In genomic region chr19:37907735-37908066, GRCh38 we compare ENCODE assay signal across 8 cellular contexts. TPM values are rescaled to one million over a fixed set of nuclear protein-coding genes. Genes with fewer than 3 reads are reported as not detected.
A peak's percentile ranks its signal among the peaks of the same experiment; 100 is the strongest.
DNase-seq lines count a peak whose midpoint lies in the region; ATAC-seq and TF ChIP-seq lines count a peak whose summit lies in the region.
"Had no signal": no experiment of that assay in that cellular context is flagged by ENCODE, and none has a peak within 500 bp of the region (broad histone marks: within the 10 kb centered on the region; RNA-seq: fewer than 3 reads in every experiment).

No MANE protein-coding gene starts in this region.

- H3K27ac Mint-ChIP-seq in HFFc6 = peak overlapping the region; percentile 89

- intact Hi-C loops in right cardiac atrium (cut with DNase I) (loop anchor here in 3 of 4 donors (10.0 kb wide), 4 partner anchors 227 to 427 kb away; partner anchors contain the start of genes CATSPERG (in 2 of the 3) and PPP1R14A (in 1 of the 3)), spleen (cut with DNase I; ENCODE audit: low total_unique reads) (loop anchor here (10.0 kb wide), 1 partner anchor 317 kb away; the partner anchor contains the start of gene DPF1)

- peak overlapping the region; percentile 88 for H3K4me3 ChIP-seq in SU-DHL-6 (ENCODE audit: insufficient read depth, low read length, poor library complexity, severe bottlenecking)
- H3K4me3 ChIP-seq in right cardiac atrium (ENCODE audit: low read length) = peak overlapping the region; percentile 88
- peak overlapping the region; percentile 69 to 100 (median 96) for H3K4me3 ChIP-seq in spleen

- H3F3A ChIP-seq in SU-DHL-6 (ENCODE audit: insufficient read depth) = peaks cover 69% of the 10 kb centered on the region

- H3K4me1 ChIP-seq in right cardiac atrium (ENCODE audit: control insufficient read depth, insufficient read depth, low read length) (peaks cover 6% of the 10 kb centered on the region), spleen (peaks cover 16 to 64% (median 39%) of the 10 kb centered on the region in 6 donors), foreskin keratinocyte (peaks cover 7% of the 10 kb centered on the region)

- H3K9me2 ChIP-seq in SU-DHL-6 (replicated peaks; ENCODE audit: insufficient read depth, low read length) = no peaks in the 10 kb centered on the region

- no peaks in the 10 kb centered on the region for H3K9me3 ChIP-seq in SU-DHL-6 (ENCODE audit: insufficient read depth, low read length)
- no peaks in the 10 kb centered on the region for H3K9me3 ChIP-seq in right cardiac atrium (ENCODE audit: control insufficient read depth, low read length)
- H3K9me3 ChIP-seq in spleen = no peaks in the 10 kb centered on the region

- no peak overlapping the region for H2AFZ ChIP-seq in SU-DHL-6 (ENCODE audit: low read depth, low read length, severe bottlenecking)

- no peak for DNase-seq in HFFc6
- no peak for DNase-seq in right cardiac atrium
- DNase-seq in spleen = no peak
- no peak for DNase-seq in DMS153 treated with DMSO at 0.1 percent for 48 hours (lab: John Stamatoyannopoulos, UW; ENCODE audit: unreplicated experiment)
- no peak for DNase-seq in activated CD4-positive, alpha-beta T cell treated with anti-CD3 and anti-CD28 coated beads for 1 hour
- DNase-seq in foreskin keratinocyte = no peak

- H3K27ac ChIP-seq in SU-DHL-6 (ENCODE audit: low read depth, low read length) (peak overlapping the region; percentile 94), right cardiac atrium (ENCODE audit: low read length) (no peak overlapping the region), spleen (peak overlapping the region in 6 of 8 donors; percentile 66 to 91 (median 86)), foreskin keratinocyte (no peak overlapping the region)

- no peaks in the 10 kb centered on the region for H3K9me3 Mint-ChIP-seq in HFFc6

- peaks cover 46% of the 10 kb centered on the region for H3K4me1 Mint-ChIP-seq in HFFc6 (ENCODE audit: low read depth)

- H3K9ac ChIP-seq in SU-DHL-6 (ENCODE audit: low read length) = peak overlapping the region; percentile 93

- H3K79me2 ChIP-seq in SU-DHL-6 (ENCODE audit: insufficient read depth, low read length) = peaks cover 56% of the 10 kb centered on the region

- TF ChIP-seq CTCF in HFFc6 (IDR thresholded peaks at IDR 0.05) (no peak), SU-DHL-6 (IDR thresholded peaks at IDR 0.05; ENCODE audit: insufficient read depth, low read length, poor library complexity, severe bottlenecking) (no peak), spleen (IDR thresholded peaks at IDR 0.05 in 8 of 11, conservative IDR thresholded peaks at IDR 0.05 in 3 of 11) (no peak), foreskin keratinocyte (conservative IDR thresholded peaks at IDR 0.05) (no peak)

- H3K27me3 ChIP-seq in SU-DHL-6 (ENCODE audit: low read length) (no peaks in the 10 kb centered on the region), right cardiac atrium (ENCODE audit: control insufficient read depth, insufficient read depth) (no peaks in the 10 kb centered on the region), spleen (replicated peaks in 1 of 7) (no peaks in the 10 kb centered on the region), foreskin keratinocyte (no peaks in the 10 kb centered on the region)

- 5% methylated on average over 8 of the region's 8 CpGs for WGBS in right cardiac atrium
- WGBS in spleen, 5 donors = 6 to 16% (median 7%) methylated on average over 8 of the region's 8 CpGs

- H3K27me3 Mint-ChIP-seq in HFFc6 (ENCODE audit: insufficient read depth) = no peaks in the 10 kb centered on the region; the same call in 1 of the 2 replicates

- ATAC-seq in right cardiac atrium = no peak
- no peak for ATAC-seq in foreskin keratinocyte

- H3K4me2 ChIP-seq in SU-DHL-6 (ENCODE audit: low read depth, low read length, poor library complexity, severe bottlenecking) = peak overlapping the region; percentile 97

- peaks cover 17% of the 10 kb centered on the region for H3K36me3 Mint-ChIP-seq in HFFc6 (ENCODE audit: low read depth)

- peak overlapping the region; percentile 99 for H3K4me3 Mint-ChIP-seq in HFFc6

- H4K20me1 ChIP-seq in SU-DHL-6 (ENCODE audit: low read depth, low read length) = no peaks in the 10 kb centered on the region

- no peaks in the 10 kb centered on the region for H3K36me3 ChIP-seq in SU-DHL-6 (ENCODE audit: low read length)
- no peaks in the 10 kb centered on the region for H3K36me3 ChIP-seq in spleen

- no peak for TF ChIP-seq POLR2A in spleen (IDR thresholded peaks at IDR 0.05)

RNA-seq across cellular contexts. Expression of gene SIPA1L3, which starts 0.7 kb away (rescaled TPM):
- 10 to 100 TPM; 34.0 to 46.7 (median 41.8) TPM for total RNA-seq in HFFc6 (2021; fragmentation: NEBNext Ultra II Directional; extraction: Animal tissue kit (Norgen Biotek cat#: 25700))
- total RNA-seq in right cardiac atrium (10 to 100 TPM in 3 of 4 donors, 1 to 10 TPM in 1; 7.5 to 19.8 (median 12.4) TPM), spleen (10 to 100 TPM; 35.9 to 62.6 (median 45.1) TPM), foreskin keratinocyte (17.2 and 17.7 TPM in 2 replicates)
- polyA plus RNA-seq in right cardiac atrium (7.8 TPM), spleen (10 to 100 TPM in 1 of 3 donors, 1 to 10 TPM in 2; 5.4 to 13.4 (median 5.4) TPM), foreskin keratinocyte (3.0 and 3.8 TPM in 2 replicates)

RNA-seq across cellular contexts. Expression of gene WDR87, which starts 1.3 kb away (rescaled TPM):
- not detected for total RNA-seq in HFFc6 (2021; fragmentation: NEBNext Ultra II Directional; extraction: Animal tissue kit (Norgen Biotek cat#: 25700))
- not detected for total RNA-seq in right cardiac atrium
- polyA plus RNA-seq in right cardiac atrium = not detected
- not detected for total RNA-seq in spleen
- not detected for polyA plus RNA-seq in spleen
- not detected in 2 replicates for total RNA-seq in foreskin keratinocyte
- polyA plus RNA-seq in foreskin keratinocyte = not detected in 2 replicates
- total RNA-seq: NCI-H460 had no signal

Comparison
In these comparisons a context has a peak if more than half of its experiments do, and no peak if none do; other contexts are left out.
1. H3K27ac ChIP-seq: peak in SU-DHL-6 (single experiment) and spleen (6 of 8); none in right cardiac atrium (single experiment) and foreskin keratinocyte (single experiment).
2. Peak in every context shown above with its lines, with median percentiles within 50 percentile points of each other: H3K4me3 ChIP-seq.